8 cellular contexts compared by ENCODE assay signal in genomic region chr20:37986873-37987601, GRCh38.
DNase-seq lines count a peak whose midpoint lies in the region; ATAC-seq and TF ChIP-seq lines count a peak whose summit lies in the region.

No MANE protein-coding gene starts in this region.

- in situ Hi-C loops in astrocyte of the spinal cord (cut with HindIII; ENCODE audit: low sequenced_read_pairs): no loop called here

- peaks cover 0 to 34% (median 12%) of the 10 kb centered on the region in 5 donors for H3K36me3 ChIP-seq in subcutaneous abdominal adipose tissue (ENCODE audit: control insufficient read depth in 5 of 5, insufficient read depth in 5 of 5, low read length in 5 of 5)

- peaks cover 10 to 52% (median 45%) of the 10 kb centered on the region in 5 donors for H3K4me1 ChIP-seq in subcutaneous abdominal adipose tissue (ENCODE audit: control insufficient read depth in 5 of 5, insufficient read depth in 5 of 5, low read length in 5 of 5)

- DNase-seq in HUDEP-2 (lab: John Stamatoyannopoulos, UW; ENCODE audit: unreplicated experiment in 76 of 76) (peak in 60 of 76 experiments; percentile 6 to 74 (median 42)), astrocyte of the spinal cord (ENCODE audit: low read depth, low spot score) (peak; percentile 55), iPS-NIHi11 (ENCODE audit: low spot score) (peak; percentile 32), SHP77 treated with DMSO at 0.1 percent for 48 hours (lab: John Stamatoyannopoulos, UW) (no peak), glomerular visceral epithelial cell (ENCODE audit: extremely low spot score) (no peak), hepatic stellate cell (ENCODE audit: low spot score) (no peak)

- peak overlapping the region in 2 of 5 donors; percentile 4 to 15 for H3K9ac ChIP-seq in subcutaneous abdominal adipose tissue (ENCODE audit: low read length in 5 of 5)

- no peaks in the 10 kb centered on the region for H3K9me3 ChIP-seq in subcutaneous abdominal adipose tissue (ENCODE audit: control insufficient read depth in 5 of 5, low read length in 5 of 5)

- no peaks in the 10 kb centered on the region for H3K27me3 ChIP-seq in subcutaneous abdominal adipose tissue (ENCODE audit: control insufficient read depth in 5 of 5, insufficient read depth in 4 of 5, low read length in 5 of 5)

- no peak for TF ChIP-seq CTCF in astrocyte of the spinal cord (IDR thresholded peaks at IDR 0.05; ENCODE audit: low read depth, low read length)

- ATAC-seq in GM18505 (IDR thresholded peaks at IDR 0.05; ENCODE audit: unreplicated experiment): no peak

- H3K27ac ChIP-seq in subcutaneous abdominal adipose tissue (ENCODE audit: low read depth, low read length): peak overlapping the region; percentile 58

- H3K4me3 ChIP-seq in astrocyte of the spinal cord (ENCODE audit: low read depth, low read length): no peak overlapping the region
- H3K4me3 ChIP-seq in subcutaneous abdominal adipose tissue (ENCODE audit: low read depth in 1 of 5, low read length in 5 of 5): no peak overlapping the region

- no peak for TF ChIP-seq POLR2A in GM18505 (IDR thresholded peaks at IDR 0.05; ENCODE audit: borderline replicate concordance, extremely low read depth, insufficient read depth, insufficient read length)

Comparison
In these comparisons a context has a peak if more than half of its experiments do, and no peak if none do; other contexts are left out.
1. DNase-seq: peak in HUDEP-2 (60 of 76), astrocyte of the spinal cord (single experiment) and iPS-NIHi11 (single experiment); none in SHP77 treated with DMSO at 0.1 percent for 48 hours (single experiment), glomerular visceral epithelial cell (single experiment) and hepatic stellate cell (single experiment).